8 cellular contexts compared by ENCODE assay signal in the genomic region with DNA sequence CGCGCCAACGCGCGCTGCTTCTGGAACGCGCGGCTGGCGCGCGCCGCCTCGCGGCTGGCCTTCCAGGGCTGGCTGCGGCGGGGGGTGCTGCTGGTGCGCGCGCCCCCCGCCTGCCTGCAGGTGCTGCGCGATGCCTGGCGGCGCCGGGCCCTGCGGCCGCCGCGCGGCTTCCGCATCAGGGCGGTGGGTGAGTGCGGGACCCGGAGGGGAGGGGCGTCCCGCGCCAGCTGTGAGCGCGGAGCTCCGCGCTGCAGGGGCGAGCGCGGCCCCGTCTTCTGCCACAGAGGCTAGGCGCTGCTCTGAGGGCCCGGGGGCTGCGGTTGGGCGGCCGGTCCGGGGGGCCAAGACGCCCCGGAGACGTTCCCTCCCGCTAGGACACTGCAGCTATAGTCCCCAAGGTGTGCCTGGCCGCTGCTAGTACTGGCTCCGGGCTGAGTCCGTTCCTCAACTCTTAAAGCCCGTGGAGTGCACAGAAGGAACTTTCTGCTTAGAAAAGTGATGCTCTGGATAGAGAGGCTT. TPM values are rescaled to one million over a fixed set of nuclear protein-coding genes. Genes with fewer than 3 reads are reported as not detected.
DNase-seq lines count a peak whose midpoint lies in the region; ATAC-seq and TF ChIP-seq lines count a peak whose summit lies in the region.
"Not testable (repeated sequence)": the region's sequence is repeated elsewhere in the genome, so short reads cannot be mapped to it uniquely, and the experiment has no call there.

No MANE protein-coding gene starts in this region.

- WGBS in right cardiac atrium: under 1% methylated on average over 33 of the region's 59 CpGs

- H3K9me3 ChIP-seq in right cardiac atrium (ENCODE audit: control insufficient read depth, low read length); neural progenitor cell (ENCODE audit: low read depth); tibial artery: not testable (repeated sequence)

- DNase-seq in ELR (ENCODE audit: low read depth): peak; percentile 23
- DNase-seq in brain microvascular endothelial cell, tibial artery: not testable (repeated sequence)
- peak in 1 of 3 donors; percentile 51 for DNase-seq in right cardiac atrium
- DNase-seq in neural progenitor cell (ENCODE audit: low spot score): peak; percentile 69

- H3K4me1 ChIP-seq in KMS-11 (ENCODE audit: low read depth, poor library complexity, severe bottlenecking); right cardiac atrium (ENCODE audit: control insufficient read depth, insufficient read depth, low read length): not testable (repeated sequence)
- H3K4me1 ChIP-seq in neural progenitor cell (peaks cover 19% of the 10 kb centered on the region), tibial artery (peaks cover 0 to 13% (median 9%) of the 10 kb centered on the region in 4 donors)

- not testable (repeated sequence) for H3K27me3 Mint-ChIP-seq in neural progenitor cell (ENCODE audit: insufficient read depth, low read depth)

- H2AFZ ChIP-seq in KMS-11 (ENCODE audit: low read depth): peak overlapping the region; percentile 67
- H2AFZ ChIP-seq in neural progenitor cell (replicated peaks): peak overlapping the region; percentile 89

- H3K27ac Mint-ChIP-seq in neural progenitor cell: not testable (repeated sequence)

- not testable (repeated sequence) for H3K9me3 Mint-ChIP-seq in neural progenitor cell

- in situ Hi-C loops in brain microvascular endothelial cell (cut with HindIII; ENCODE audit: low pct_ligation_motif_present, low sequenced_read_pairs): not testable (repeated sequence)

- not testable (repeated sequence) for H3K36me3 ChIP-seq in KMS-11 (ENCODE audit: insufficient read depth); brain microvascular endothelial cell (replicated peaks); neural progenitor cell; tibial artery

- peak overlapping the region; percentile 85 for H3K4me3 Mint-ChIP-seq in neural progenitor cell

- peak overlapping the region; percentile 25; the same call in 1 of the 2 replicates for H3K9ac ChIP-seq in KMS-11
- peak overlapping the region; percentile 60 for H3K9ac ChIP-seq in neural progenitor cell

- H3K27me3 ChIP-seq in KMS-11 (ENCODE audit: insufficient read depth, low read depth); brain microvascular endothelial cell (replicated peaks); right cardiac atrium (ENCODE audit: control insufficient read depth, insufficient read depth); neural progenitor cell; tibial artery: not testable (repeated sequence)

- peak overlapping the region; percentile 45; the same call in 1 of the 2 replicates for H3K4me2 ChIP-seq in KMS-11
- H3K4me2 ChIP-seq in neural progenitor cell: peak overlapping the region; percentile 98

- H3K27ac ChIP-seq in KMS-11; brain microvascular endothelial cell; right cardiac atrium (ENCODE audit: low read length); neural progenitor cell; tibial artery: not testable (repeated sequence)

- intact Hi-C loops in right cardiac atrium (cut with DNase I); tibial artery (cut with DNase I; ENCODE audit: low total_unique reads): not testable (repeated sequence)

- H3F3A ChIP-seq in neural progenitor cell (ENCODE audit: low read depth): peaks cover 39% of the 10 kb centered on the region

- H3K36me3 Mint-ChIP-seq in neural progenitor cell: not testable (repeated sequence)

- ATAC-seq in GM21786 (IDR thresholded peaks at IDR 0.05; ENCODE audit: unreplicated experiment) (peak; percentile 39), right cardiac atrium (peak in 1 of 2 donors; percentile 32)
- ATAC-seq in activated CD4-positive, CD25-positive, alpha-beta regulatory T cell treated with anti-CD3 and anti-CD28 coated beads, Interleukin-2, amount 50 U/mL, for 24 hours: peak; percentile 48 to 49

- H3K4me3 ChIP-seq in KMS-11 (IDR thresholded peaks at IDR 0.05; ENCODE audit: insufficient read depth, low read depth, low read length): not testable (repeated sequence)
- H3K4me3 ChIP-seq in brain microvascular endothelial cell (ENCODE audit: low read depth, low read length) (peak overlapping the region; percentile 46), right cardiac atrium (ENCODE audit: low read length) (peak overlapping the region; percentile 35), neural progenitor cell (peak overlapping the region; percentile 92), tibial artery (peak overlapping the region; percentile 35 to 47)

- H4K20me1 ChIP-seq in KMS-11 (ENCODE audit: insufficient read depth); neural progenitor cell (ENCODE audit: low read depth): not testable (repeated sequence)

- TF ChIP-seq CTCF in KMS-11 (conservative IDR thresholded peaks at IDR 0.05; ENCODE audit: low read depth, low read length); brain microvascular endothelial cell (IDR thresholded peaks at IDR 0.05; ENCODE audit: low read depth, low read length, missing control alignments); neural progenitor cell (IDR thresholded peaks at IDR 0.05); tibial artery (IDR thresholded peaks at IDR 0.05): not testable (repeated sequence)

- peaks cover 24% of the 10 kb centered on the region for H3K4me1 Mint-ChIP-seq in neural progenitor cell

- not testable (repeated sequence) for H3K79me2 ChIP-seq in KMS-11 (ENCODE audit: insufficient read depth, low read depth)
- H3K79me2 ChIP-seq in neural progenitor cell (ENCODE audit: low read depth): peaks cover 52% of the 10 kb centered on the region

RNA-seq across cellular contexts. Expression of a gene that starts 0.8 kb away (rescaled TPM):
- under 1 TPM; 0.14 to 0.45 (median 0.25) TPM for total RNA-seq in right cardiac atrium
- polyA plus RNA-seq in right cardiac atrium: 0.25 TPM
- 35.9 and 53.9 TPM in 2 replicates for total RNA-seq in neural progenitor cell (ENCODE audit: low replicate concordance)

Comparison
In these comparisons a context has a peak if more than half of its experiments do, and no peak if none do; other contexts are left out.
1. RNA of a gene that starts 0.8 kb away (total RNA-seq): 35.9 to 53.9 TPM in neural progenitor cell; 0.14 to 0.45 TPM in right cardiac atrium; every median in the first group is over 10 times any median in the second.